35 cellular contexts compared by ENCODE assay signal in genomic region chr9:134824583-134824982, GRCh38. TPM values are rescaled to one million over a fixed set of nuclear protein-coding genes. Genes with fewer than 3 reads are reported as not detected.
"Had no signal": no experiment of that assay in that cellular context is flagged by ENCODE, and none has a peak within 500 bp of the region (broad histone marks: within the 10 kb centered on the region; RNA-seq: fewer than 3 reads in every experiment).

No MANE protein-coding gene starts in this region.

- H3K9me3 ChIP-seq: ascending aorta, breast epithelium had no signal

- FAIRE-seq: TTC549 had no signal

- H3K36me3 ChIP-seq: breast epithelium had no signal

- H3K27ac ChIP-seq: ascending aorta, brain microvascular endothelial cell, breast epithelium, WERI-Rb-1 had no signal

- H3K4me3 ChIP-seq: ascending aorta, breast epithelium had no signal

- H3K4me1 ChIP-seq: ascending aorta, breast epithelium had no signal

- H3K27me3 ChIP-seq: ascending aorta, brain microvascular endothelial cell, breast epithelium had no signal

- ATAC-seq: activated CD4-positive, alpha-beta T cell treated with anti-CD3 and anti-CD28 coated beads for 36 hours; activated CD4-positive, CD25-positive, alpha-beta regulatory T cell treated with anti-CD3 and anti-CD28 coated beads, Interleukin-2, amount 50 U/mL, for 24 hours; activated CD8-positive, alpha-beta memory T cell treated with anti-CD3 and anti-CD28 coated beads, Interleukin-2, amount 10 ng/mL, durations not matched to agents 7 days and 5 days; activated CD8-positive, alpha-beta T cell treated with anti-CD3 and anti-CD28 coated beads, Interleukin-2, amount 10 ng/mL, durations not matched to agents 7 days and 5 days; activated naive CD8-positive, alpha-beta T cell treated with anti-CD3 and anti-CD28 coated beads, Interleukin-2, amount 50 U/mL, for 24 hours; WTC11 had no signal

- DNase-seq: activated CD4-positive, alpha-beta memory T cell treated with anti-CD3 and anti-CD28 coated beads, Interleukin-2, amount 10 ng/mL, durations not matched to agents 7 days and 5 days; activated CD4-positive, alpha-beta T cell treated with anti-CD3 and anti-CD28 coated beads for 1 hour; activated CD4-positive, alpha-beta T cell treated with anti-CD3 and anti-CD28 coated beads for 36 hours; activated CD4-positive, alpha-beta T cell treated with anti-CD3 and anti-CD28 coated beads for 48 hours; activated CD4-positive, alpha-beta T cell treated with anti-CD3 and anti-CD28 coated beads, Interleukin-2, amount 10 ng/mL, durations not matched to agents 7 days and 5 days; activated CD4-positive, alpha-beta T cell treated with anti-CD3 and anti-CD28 coated beads, Interleukin-2, amount 50 U/mL, for 48 hours; activated CD4-positive, CD25-positive, alpha-beta regulatory T cell; activated CD8-positive, alpha-beta memory T cell treated with anti-CD3 and anti-CD28 coated beads for 24 hours; activated CD8-positive, alpha-beta memory T cell treated with anti-CD3 and anti-CD28 coated beads, Interleukin-2, amount 10 ng/mL, durations not matched to agents 7 days and 5 days; activated CD8-positive, alpha-beta memory T cell treated with anti-CD3 and anti-CD28 coated beads, Interleukin-2, amount 50 U/mL, for 48 hours; activated CD8-positive, alpha-beta T cell treated with anti-CD3 and anti-CD28 coated beads, Interleukin-2, amount 10 ng/mL, durations not matched to agents 7 days and 5 days; activated effector memory CD4-positive, alpha-beta T cell treated with Interleukin-2 at 50 U/mL for 16 hours; activated gamma-delta T cell; activated naive CD4-positive, alpha-beta T cell treated with anti-CD3 and anti-CD28 coated beads, Interleukin-2, amount 10 ng/mL, durations not matched to agents 7 days and 5 days; activated naive CD4-positive, alpha-beta T cell treated with Interleukin-2 at 50 U/mL for 16 hours; activated naive CD8-positive, alpha-beta T cell treated with anti-CD3 and anti-CD28 coated beads, Interleukin-2, amount 10 ng/mL, durations not matched to agents 7 days and 5 days; activated naive CD8-positive, alpha-beta T cell treated with anti-CD3 and anti-CD28 coated beads, Interleukin-2, amount 50 U/mL, for 24 hours; activated T-cell treated with anti-CD3 and anti-CD28 coated beads, Interleukin-2, amount 50 U/mL, for 24 hours; activated T-cell treated with anti-CD3 and anti-CD28 coated beads, Interleukin-2, amount 50 U/mL, for 48 hours; amygdala; anterior cingulate cortex; brain microvascular endothelial cell; central memory CD4-positive, alpha-beta T cell; T-helper 1 cell; T-helper 2 cell; T-helper 9 cell; WERI-Rb-1 had no signal

RNA-seq across cellular contexts. Expression of gene FCN2, which starts 56.0 kb away (rescaled TPM):
- total RNA-seq: activated CD4-positive, alpha-beta memory T cell treated with anti-CD3 and anti-CD28 coated beads, Interleukin-2, amount 10 ng/mL, durations not matched to agents 7 days and 5 days; activated CD4-positive, alpha-beta T cell treated with anti-CD3 and anti-CD28 coated beads for 36 hours; activated CD4-positive, alpha-beta T cell treated with anti-CD3 and anti-CD28 coated beads, Interleukin-2, amount 10 ng/mL, durations not matched to agents 7 days and 5 days; activated CD8-positive, alpha-beta memory T cell treated with anti-CD3 and anti-CD28 coated beads, Interleukin-2, amount 10 ng/mL, durations not matched to agents 7 days and 5 days; activated CD8-positive, alpha-beta T cell treated with anti-CD3 and anti-CD28 coated beads, Interleukin-2, amount 10 ng/mL, durations not matched to agents 7 days and 5 days; activated naive CD8-positive, alpha-beta T cell treated with anti-CD3 and anti-CD28 coated beads, Interleukin-2, amount 10 ng/mL, durations not matched to agents 7 days and 5 days; activated T-helper 2 cell treated with anti-CD3 and anti-CD28 coated beads, Interferon-gamma antibody, Interleukin-2, Interleukin-4, amounts not matched to agents 10 μg/mL and 5 μg/mL and 100 μg/mL, durations not matched to agents 14 hours and 24 hours and 36 hours; ascending aorta; cardiac septum; cerebellum; WTC11 had no signal
